17 cellular contexts compared by ENCODE assay signal in the genomic region with DNA sequence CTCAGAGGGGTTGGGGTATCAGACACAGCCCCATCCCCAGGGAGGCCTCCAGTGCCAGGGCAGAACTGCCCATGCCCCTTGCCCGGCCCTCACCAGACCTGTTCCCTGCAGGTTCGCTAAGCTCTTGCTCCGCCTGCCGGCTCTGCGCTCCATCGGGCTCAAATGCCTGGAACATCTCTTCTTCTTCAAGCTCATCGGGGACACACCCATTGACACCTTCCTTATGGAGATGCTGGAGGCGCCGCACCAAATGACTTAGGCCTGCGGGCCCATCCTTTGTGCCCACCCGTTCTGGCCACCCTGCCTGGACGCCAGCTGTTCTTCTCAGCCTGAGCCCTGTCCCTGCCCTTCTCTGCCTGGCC.
DNase-seq lines count a peak whose midpoint lies in the region; ATAC-seq and TF ChIP-seq lines count a peak whose summit lies in the region.
"Had no signal": no experiment of that assay in that cellular context is flagged by ENCODE, and none has a peak within 500 bp of the region (broad histone marks: within the 10 kb centered on the region; RNA-seq: fewer than 3 reads in every experiment).

No MANE protein-coding gene starts in this region.

- peaks cover 3% of the 10 kb centered on the region for H3K4me1 Mint-ChIP-seq in endothelial cell (ENCODE audit: unreplicated experiment)
- H3K4me1 Mint-ChIP-seq in osteocyte (ENCODE audit: unreplicated experiment): peaks cover 60% of the 10 kb centered on the region
- H3K4me1 Mint-ChIP-seq in Calu3 (ENCODE audit: low read depth, unreplicated experiment): no peaks in the 10 kb centered on the region
- H3K4me1 Mint-ChIP-seq: activated CD4-positive, alpha-beta T cell treated with anti-CD3 and anti-CD28 coated beads for 36 hours had no signal

- intact Hi-C loops in left ventricle myocardium inferior (cut with micrococcal nuclease) (no loop called here), right cardiac atrium (cut with DNase I) (loop anchor here in 2 of 4 donors (5.0 kb wide), 1 partner anchor 109 kb away; a partner anchor contains a TSS), upper lobe of right lung (cut with DNase I) (no loop called here), Calu3 (cut with micrococcal nuclease; ENCODE audit: unreplicated experiment) (loop anchor here (10.0 kb wide), 1 partner anchor 112 kb away; a partner anchor contains a TSS)

- TF ChIP-seq CTCF in left ventricle myocardium inferior (IDR thresholded peaks at IDR 0.05; ENCODE audit: borderline replicate concordance) (no peak), endothelial cell (IDR thresholded peaks at IDR 0.05; ENCODE audit: unreplicated experiment) (no peak), osteocyte (IDR thresholded peaks at IDR 0.05) (no peak), upper lobe of right lung (IDR thresholded peaks at IDR 0.05) (no peak), Calu3 (IDR thresholded peaks at IDR 0.05; ENCODE audit: unreplicated experiment) (no peak)

- no TSS peak for BruUV-seq in Calu3 (replicated peaks; lab: Mats Ljungman, UMichigan)

- no peaks in the 10 kb centered on the region for H3K9me3 ChIP-seq in left ventricle myocardium inferior (replicated peaks)
- H3K9me3 ChIP-seq in right cardiac atrium (ENCODE audit: control insufficient read depth, low read length): no peaks in the 10 kb centered on the region
- no peaks in the 10 kb centered on the region for H3K9me3 ChIP-seq in upper lobe of right lung

- no peaks in the 10 kb centered on the region for H3K27me3 ChIP-seq in left ventricle myocardium inferior (ENCODE audit: low read depth)
- H3K27me3 ChIP-seq in right cardiac atrium (ENCODE audit: control insufficient read depth, insufficient read depth): no peaks in the 10 kb centered on the region
- H3K27me3 ChIP-seq in upper lobe of right lung: no peaks in the 10 kb centered on the region

- ATAC-seq in right cardiac atrium (no peak), upper lobe of right lung (no peak), HG03025 (IDR thresholded peaks at IDR 0.05; ENCODE audit: low FRiP score, unreplicated experiment) (no peak), GM18870 (IDR thresholded peaks at IDR 0.05; ENCODE audit: unreplicated experiment) (no peak)
- ATAC-seq: activated CD4-positive, alpha-beta T cell treated with anti-CD3 and anti-CD28 coated beads for 36 hours had no signal

- DNase-seq in left ventricle myocardium inferior (no peak), right cardiac atrium (no peak), endothelial cell (ENCODE audit: low spot score) (no peak), osteocyte (ENCODE audit: extremely low spot score, unreplicated experiment) (no peak), upper lobe of right lung (no peak), Calu3 (no peak)
- DNase-seq: activated CD4-positive, alpha-beta T cell treated with anti-CD3 and anti-CD28 coated beads for 36 hours; activated T-cell treated with anti-CD3 and anti-CD28 coated beads, Interleukin-2, amount 50 U/mL, for 48 hours; effector memory CD4-positive, alpha-beta T cell; kidney; naive B cell; NCI-H187 treated with DMSO at 0.1 percent for 48 hours; NCI-H526 treated with DMSO at 0.1 percent for 48 hours had no signal

- H3K27ac Mint-ChIP-seq in endothelial cell (ENCODE audit: unreplicated experiment): no peak overlapping the region
- peak overlapping the region; percentile 82 for H3K27ac Mint-ChIP-seq in osteocyte (ENCODE audit: unreplicated experiment)
- H3K27ac Mint-ChIP-seq in Calu3 (ENCODE audit: unreplicated experiment): no peak overlapping the region
- H3K27ac Mint-ChIP-seq: activated CD4-positive, alpha-beta T cell treated with anti-CD3 and anti-CD28 coated beads for 36 hours; naive B cell; T-helper 1 cell treated with Interleukin-12 subunit alpha and Interleukin-12 subunit beta and Interleukin-4 antibody, amounts not matched to agents 30 μg/mL and 1 μg/mL, for 36 hours had no signal

- H3K36me3 ChIP-seq in left ventricle myocardium inferior (peaks cover 35% of the 10 kb centered on the region), upper lobe of right lung (peaks cover 30% of the 10 kb centered on the region)

- H3K4me1 ChIP-seq in left ventricle myocardium inferior: peaks cover 98% of the 10 kb centered on the region
- peaks cover 15% of the 10 kb centered on the region for H3K4me1 ChIP-seq in right cardiac atrium (ENCODE audit: control insufficient read depth, insufficient read depth, low read length)
- H3K4me1 ChIP-seq in upper lobe of right lung: peaks cover 61% of the 10 kb centered on the region

- H3K4me3 Mint-ChIP-seq in endothelial cell (ENCODE audit: unreplicated experiment) (peak overlapping the region; percentile 74), osteocyte (ENCODE audit: unreplicated experiment) (no peak overlapping the region), Calu3 (ENCODE audit: low read depth, unreplicated experiment) (no peak overlapping the region)
- H3K4me3 Mint-ChIP-seq: activated CD4-positive, alpha-beta T cell treated with anti-CD3 and anti-CD28 coated beads for 36 hours; T-helper 1 cell treated with Interleukin-12 subunit alpha and Interleukin-12 subunit beta and Interleukin-4 antibody, amounts not matched to agents 30 μg/mL and 1 μg/mL, for 36 hours had no signal

- H3K27me3 Mint-ChIP-seq in endothelial cell (ENCODE audit: unreplicated experiment): peaks cover 20% of the 10 kb centered on the region
- no peaks in the 10 kb centered on the region for H3K27me3 Mint-ChIP-seq in osteocyte (ENCODE audit: unreplicated experiment)
- no peaks in the 10 kb centered on the region for H3K27me3 Mint-ChIP-seq in Calu3 (ENCODE audit: unreplicated experiment)

- CTCF ChIA-PET in Calu3 (lab: Charles Lee): no interaction called here

- peak overlapping the region; percentile 96 for H3K27ac ChIP-seq in left ventricle myocardium inferior (replicated peaks)
- no peak overlapping the region for H3K27ac ChIP-seq in right cardiac atrium (ENCODE audit: low read length)
- H3K27ac ChIP-seq in upper lobe of right lung: peak overlapping the region; percentile 77
- H3K27ac ChIP-seq: HL-60 had no signal

- H3K9me3 Mint-ChIP-seq in endothelial cell (ENCODE audit: unreplicated experiment): no peaks in the 10 kb centered on the region
- H3K9me3 Mint-ChIP-seq in osteocyte (ENCODE audit: unreplicated experiment): no peaks in the 10 kb centered on the region
- H3K9me3 Mint-ChIP-seq in Calu3 (ENCODE audit: low read depth, unreplicated experiment): no peaks in the 10 kb centered on the region
- H3K9me3 Mint-ChIP-seq: naive B cell; T-helper 1 cell treated with Interleukin-12 subunit alpha and Interleukin-12 subunit beta and Interleukin-4 antibody, amounts not matched to agents 30 μg/mL and 1 μg/mL, for 36 hours had no signal

- H3K4me3 ChIP-seq in left ventricle myocardium inferior: no peak overlapping the region
- H3K4me3 ChIP-seq in right cardiac atrium (ENCODE audit: low read length): no peak overlapping the region
- no peak overlapping the region for H3K4me3 ChIP-seq in upper lobe of right lung

- H3K36me3 Mint-ChIP-seq in endothelial cell (ENCODE audit: low read depth, unreplicated experiment) (peaks cover 12% of the 10 kb centered on the region), osteocyte (ENCODE audit: unreplicated experiment) (peaks cover 18% of the 10 kb centered on the region), Calu3 (ENCODE audit: insufficient read depth, unreplicated experiment) (peaks cover 12% of the 10 kb centered on the region)
- H3K36me3 Mint-ChIP-seq: naive B cell had no signal

- 79% methylated on average over 12 of the region's 12 CpGs for WGBS in right cardiac atrium
